Comparison of ENCODE assay signal across 29 cellular contexts in the genomic region with DNA sequence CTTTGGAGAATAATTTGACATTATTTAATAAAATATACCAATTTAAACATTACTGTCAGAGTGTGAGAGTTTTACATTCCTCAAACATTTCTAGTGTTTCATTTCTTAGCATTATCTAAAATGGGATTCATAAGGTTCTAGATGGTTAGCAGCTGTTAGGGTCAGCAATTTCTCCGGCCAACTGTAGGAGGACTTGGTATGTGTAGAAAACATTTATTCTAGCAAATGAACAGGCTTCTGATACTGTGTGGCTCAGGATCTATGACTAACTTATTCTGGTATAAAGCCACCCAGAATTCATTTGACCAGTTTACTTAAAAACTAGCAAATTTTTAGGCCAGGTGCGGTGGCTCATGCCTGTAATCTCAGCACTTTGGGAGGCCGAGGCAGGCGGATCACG.
"Had no signal": no experiment of that assay in that cellular context is flagged by ENCODE, and none has a peak within 500 bp of the region (broad histone marks: within the 10 kb centered on the region; RNA-seq: fewer than 3 reads in every experiment).

No MANE protein-coding gene starts in this region.

- H3K9me3 ChIP-seq: esophagus muscularis mucosa, gastroesophageal sphincter, lower lobe of right lung, ovary, sigmoid colon, suprapubic skin, tibial artery, upper lobe of right lung had no signal

- ATAC-seq: gastroesophageal sphincter; left colon; lower lobe of right lung; stimulated activated naive B cell treated with anti-CD40 and anti-IgM and Interleukin-4, amounts not matched to agents 10 μg/mL and 1 μg/mL and 100 μg/mL, for 72 hours; upper lobe of right lung had no signal

- H3K27ac Mint-ChIP-seq: activated naive CD8-positive, alpha-beta T cell; progenitor cell of endocrine pancreas; stimulated activated naive B cell treated with anti-CD40 and anti-IgM and Interleukin-4, amounts not matched to agents 10 μg/mL and 1 μg/mL and 100 μg/mL, for 72 hours had no signal

- H3K27me3 ChIP-seq: esophagus muscularis mucosa, gastroesophageal sphincter, ovary, sigmoid colon, suprapubic skin, tibial artery, upper lobe of right lung had no signal

- H3K36me3 Mint-ChIP-seq: activated naive CD8-positive, alpha-beta T cell had no signal

- H3K36me3 ChIP-seq: cardiac muscle cell, esophagus muscularis mucosa, gastroesophageal sphincter, lower lobe of right lung, ovary, sigmoid colon, suprapubic skin, tibial artery, upper lobe of right lung had no signal

- DNase-seq: activated CD4-positive, alpha-beta T cell treated with anti-CD3 and anti-CD28 coated beads for 4 hours; activated CD4-positive, alpha-beta T cell treated with anti-CD3 and anti-CD28 coated beads, Interleukin-2, amount 50 U/mL, for 4 hours; activated effector memory CD4-positive, alpha-beta T cell treated with Interleukin-2 at 50 U/mL for 16 hours; activated naive CD4-positive, alpha-beta T cell treated with Interleukin-2 at 50 U/mL for 16 hours; dermis blood vessel endothelial cell; effector CD4-positive, alpha-beta T cell; head of caudate nucleus; hippocampal formation; left colon; lower lobe of right lung; mesendoderm; ovary; sigmoid colon; stimulated activated CD4-positive, alpha-beta T cell treated with anti-CD3 and anti-CD28 coated beads, Interleukin-15, amount 100 ng/mL, for 24 hours; stimulated activated CD4-positive, alpha-beta T cell treated with anti-CD3 and anti-CD28 coated beads, Interleukin-2, amount 100 ng/mL, for 24 hours; stimulated activated naive B cell treated with anti-CD40 and anti-IgM and Interleukin-4, amounts not matched to agents 10 μg/mL and 1 μg/mL and 100 μg/mL, for 72 hours; T-helper 1 cell; tibial artery; upper lobe of right lung had no signal

- H3K9me3 Mint-ChIP-seq: T-helper 2 cell treated with Interferon-gamma antibody and Interleukin-4, amounts not matched to agents 5 μg/mL and 100 μg/mL, for 36 hours had no signal

- H3K27ac ChIP-seq: cardiac muscle cell, esophagus muscularis mucosa, gastroesophageal sphincter, lower lobe of right lung, ovary, sigmoid colon, suprapubic skin, tibial artery, upper lobe of right lung, VCaP had no signal

- H3K4me3 Mint-ChIP-seq: activated naive CD8-positive, alpha-beta T cell; brain; stimulated activated naive B cell treated with anti-CD40 and anti-IgM and Interleukin-4, amounts not matched to agents 10 μg/mL and 1 μg/mL and 100 μg/mL, for 72 hours; T-helper 2 cell treated with Interferon-gamma antibody and Interleukin-4, amounts not matched to agents 5 μg/mL and 100 μg/mL, for 36 hours had no signal

- H3K27me3 Mint-ChIP-seq: activated naive CD8-positive, alpha-beta T cell; progenitor cell of endocrine pancreas; stimulated activated naive B cell treated with anti-CD40 and anti-IgM and Interleukin-4, amounts not matched to agents 10 μg/mL and 1 μg/mL and 100 μg/mL, for 72 hours had no signal

- H3K4me3 ChIP-seq: cardiac muscle cell, esophagus muscularis mucosa, gastroesophageal sphincter, lower lobe of right lung, ovary, sigmoid colon, suprapubic skin, tibial artery, upper lobe of right lung had no signal

- FAIRE-seq: keratinocyte had no signal
